19 cellular contexts compared by ENCODE assay signal in the genomic region with DNA sequence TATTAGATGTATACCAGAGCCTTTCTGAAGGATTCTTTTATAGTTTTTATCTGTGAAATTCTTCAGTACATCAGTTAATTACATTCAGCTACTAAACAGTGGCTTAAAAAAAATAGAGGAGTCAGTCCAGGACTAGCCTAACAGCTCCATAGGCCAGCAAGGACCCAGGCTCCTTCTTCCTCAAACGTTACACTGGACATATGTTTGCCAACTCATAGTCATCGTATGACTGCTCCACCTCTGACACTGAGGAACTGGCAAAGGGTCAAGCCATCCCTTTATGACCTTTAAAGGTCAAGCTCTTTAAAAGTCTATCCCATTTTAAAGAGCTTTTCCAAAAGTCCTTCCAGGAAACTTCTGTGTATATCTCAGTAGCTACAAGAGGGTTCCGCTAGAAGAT. TPM values are rescaled to one million over a fixed set of nuclear protein-coding genes. Genes with fewer than 3 reads are reported as not detected.
A peak's percentile ranks its signal among the peaks of the same experiment; 100 is the strongest.
DNase-seq lines count a peak whose midpoint lies in the region; ATAC-seq and TF ChIP-seq lines count a peak whose summit lies in the region.
"Had no signal": no experiment of that assay in that cellular context is flagged by ENCODE, and none has a peak within 500 bp of the region (broad histone marks: within the 10 kb centered on the region; RNA-seq: fewer than 3 reads in every experiment).

No MANE protein-coding gene starts in this region.

- in situ Hi-C loops in SK-MEL-5 (cut with HindIII; ENCODE audit: low pct_unique_long_range_greater_than_20kb, low sequenced_read_pairs), result no loop called here

- TF ChIP-seq CTCF in colonic mucosa (IDR thresholded peaks at IDR 0.05), result no peak

- peak overlapping the region; percentile 13 for H3K27ac ChIP-seq in colonic mucosa
- H3K27ac ChIP-seq: BLaER1 treated with 17β-estradiol and CSF1 and Interleukin-3, amounts not matched to agents 10 nM and 100 nM; GM23248 had no signal

- no peak overlapping the region for H3K4me3 ChIP-seq in colonic mucosa
- H3K4me3 ChIP-seq: BLaER1 treated with 17β-estradiol and CSF1 and Interleukin-3, amounts not matched to agents 10 nM and 100 nM; GM12878; GM23248; HAP-1 had no signal

- intact Hi-C loops in colonic mucosa (cut with DNase I), result no loop called here
- intact Hi-C loops in left colon (cut with DNase I, micrococcal nuclease), result no loop called here

- H3K9me3 ChIP-seq in colonic mucosa, result no peaks in the 10 kb centered on the region
- H3K9me3 ChIP-seq: HAP-1 had no signal

- H3K9ac ChIP-seq in colonic mucosa (ENCODE audit: low read depth in 2 of 2, low read length in 2 of 2), result no peak overlapping the region
- H3K9ac ChIP-seq: BLaER1 treated with 17β-estradiol and CSF1 and Interleukin-3, amounts not matched to agents 10 nM and 100 nM; GM23248 had no signal

- ATAC-seq in left colon (peak; percentile 69), HG02870 (IDR thresholded peaks at IDR 0.05; ENCODE audit: unreplicated experiment) (no peak)
- ATAC-seq: GM12878 had no signal

- H3K36me3 ChIP-seq in colonic mucosa, result no peaks in the 10 kb centered on the region

- DNase-seq in CD1c-positive myeloid dendritic cell (ENCODE audit: extremely low spot score) (peak; percentile 3), SK-MEL-5 (ENCODE audit: low read depth, low spot score) (peak; percentile 5), colonic mucosa (no peak), left colon (no peak), NCI-H2029 (lab: John Stamatoyannopoulos, UW) (no peak), midbrain (lab: John Stamatoyannopoulos, UW) (no peak)
- DNase-seq in activated CD4-positive, alpha-beta T cell treated with anti-CD3 and anti-CD28 coated beads, Interleukin-2, amount 50 U/mL, for 48 hours, result no peak
- DNase-seq: CD4-positive, CD25-positive, alpha-beta regulatory T cell; CD8-positive, alpha-beta memory T cell; COR-L47; DMS 273 treated with DMSO at 0.1 percent for 48 hours; DMS53; DND-41; EL; GM23248 had no signal

- H3K4me1 ChIP-seq in colonic mucosa, result no peaks in the 10 kb centered on the region
- H3K4me1 ChIP-seq: HAP-1 had no signal

- H3K27me3 ChIP-seq in colonic mucosa, result no peaks in the 10 kb centered on the region
- H3K27me3 ChIP-seq: BLaER1 treated with 17β-estradiol and CSF1 and Interleukin-3, amounts not matched to agents 10 nM and 100 nM had no signal

RNA-seq across cellular contexts. Expression of a gene that starts 36.6 kb away (rescaled TPM):
- total RNA-seq in SK-MEL-5 (2014; rRNA removed; shearing (Covaris generic)), result 3.0 and 3.4 TPM in 2 replicates
- polyA plus RNA-seq in SK-MEL-5 (2015; cell fraction: cytosol; rRNA removed), result 3.9 and 5.7 TPM in 2 replicates
- polyA plus RNA-seq in SK-MEL-5 (2015; cell fraction: nucleus; rRNA removed), result 8.2 and 10.2 TPM in 2 replicates
- total RNA-seq in colonic mucosa (10 to 100 TPM; 23.5 to 53.1 TPM), left colon (10 to 100 TPM; 40.1 to 78.5 TPM)

Comparison
In these comparisons a context has a peak if more than half of its experiments do, and no peak if none do; other contexts are left out.
1. DNase-seq: peak in CD1c-positive myeloid dendritic cell (single experiment) and SK-MEL-5 (single experiment); none in colonic mucosa (single experiment), left colon (0 of 2), activated CD4-positive, alpha-beta T cell treated with anti-CD3 and anti-CD28 coated beads, Interleukin-2, amount 50 U/mL, for 48 hours (0 of 2), NCI-H2029 (single experiment) and midbrain (single experiment).